19 cellular contexts compared by ENCODE assay signal in genomic region chr6:132731086-132731485, GRCh38. TPM values are rescaled to one million over a fixed set of nuclear protein-coding genes. Genes with fewer than 3 reads are reported as not detected.
"Had no signal": no experiment of that assay in that cellular context is flagged by ENCODE, and none has a peak within 500 bp of the region (broad histone marks: within the 10 kb centered on the region; RNA-seq: fewer than 3 reads in every experiment).

No MANE protein-coding gene starts in this region.

- H3K9me3 Mint-ChIP-seq: activated CD4-positive, alpha-beta T cell treated with anti-CD3 and anti-CD28 coated beads, Interleukin-2, amount 10 ng/mL, durations not matched to agents 7 days and 5 days; activated naive CD4-positive, alpha-beta T cell treated with anti-CD3 and anti-CD28 coated beads for 36 hours; activated T-helper 17 cell treated with anti-CD3 and anti-CD28 coated beads, Interleukin-2, amount 50 U/mL, for 72 hours; naive thymus-derived CD4-positive, alpha-beta T cell; stimulated activated naive CD8-positive, alpha-beta T cell treated with anti-CD3 and anti-CD28 coated beads, Interleukin-15, Interleukin-2, amounts not matched to agents 100 ng/mL and 50 ng/mL, for 24 hours had no signal

- H3K4me1 ChIP-seq: gastrocnemius medialis, testis had no signal

- H3K4me3 Mint-ChIP-seq: activated CD4-positive, alpha-beta T cell treated with anti-CD3 and anti-CD28 coated beads, Interleukin-2, amount 10 ng/mL, durations not matched to agents 7 days and 5 days; activated naive CD4-positive, alpha-beta T cell treated with anti-CD3 and anti-CD28 coated beads for 36 hours; activated T-helper 17 cell treated with anti-CD3 and anti-CD28 coated beads, Interleukin-2, amount 50 U/mL, for 72 hours; naive thymus-derived CD4-positive, alpha-beta T cell; stimulated activated naive CD8-positive, alpha-beta T cell treated with anti-CD3 and anti-CD28 coated beads, Interleukin-15, Interleukin-2, amounts not matched to agents 100 ng/mL and 50 ng/mL, for 24 hours; T-helper 17 cell had no signal

- H3K27ac Mint-ChIP-seq: activated CD4-positive, alpha-beta T cell treated with anti-CD3 and anti-CD28 coated beads, Interleukin-2, amount 10 ng/mL, durations not matched to agents 7 days and 5 days; activated naive CD4-positive, alpha-beta T cell treated with anti-CD3 and anti-CD28 coated beads for 36 hours; activated T-helper 17 cell treated with anti-CD3 and anti-CD28 coated beads, Interleukin-2, amount 50 U/mL, for 72 hours; naive thymus-derived CD4-positive, alpha-beta T cell; stimulated activated naive CD8-positive, alpha-beta T cell treated with anti-CD3 and anti-CD28 coated beads, Interleukin-15, Interleukin-2, amounts not matched to agents 100 ng/mL and 50 ng/mL, for 24 hours; T-helper 17 cell had no signal

- H3K27me3 Mint-ChIP-seq: activated CD4-positive, alpha-beta T cell treated with anti-CD3 and anti-CD28 coated beads, Interleukin-2, amount 10 ng/mL, durations not matched to agents 7 days and 5 days; activated T-helper 17 cell treated with anti-CD3 and anti-CD28 coated beads, Interleukin-2, amount 50 U/mL, for 72 hours; stimulated activated naive CD8-positive, alpha-beta T cell treated with anti-CD3 and anti-CD28 coated beads, Interleukin-15, Interleukin-2, amounts not matched to agents 100 ng/mL and 50 ng/mL, for 24 hours had no signal

- H3K27me3 ChIP-seq: brain microvascular endothelial cell, dorsolateral prefrontal cortex, gastrocnemius medialis, heart right ventricle, spleen, testis had no signal

- DNase-seq: activated CD4-positive, alpha-beta T cell treated with anti-CD3 and anti-CD28 coated beads, Interleukin-2, amount 10 ng/mL, durations not matched to agents 7 days and 5 days; activated CD4-positive, CD25-positive, alpha-beta regulatory T cell; activated CD8-positive, alpha-beta memory T cell treated with anti-CD3 and anti-CD28 coated beads for 24 hours; activated naive CD4-positive, alpha-beta T cell treated with anti-CD3 and anti-CD28 coated beads for 36 hours; cerebellar nuclear complex; dorsolateral prefrontal cortex; gastrocnemius medialis; heart right ventricle; kidney; lower lobe of right lung; naive thymus-derived CD4-positive, alpha-beta T cell; right cardiac atrium; spleen; T-helper 17 cell; testis had no signal

- H3K36me3 Mint-ChIP-seq: naive thymus-derived CD4-positive, alpha-beta T cell had no signal

- H3K9me3 ChIP-seq: gastrocnemius medialis, heart right ventricle, lower lobe of right lung, spleen, testis had no signal

- FAIRE-seq: endometrium, kidney had no signal

- H3K36me3 ChIP-seq: brain microvascular endothelial cell, gastrocnemius medialis, heart right ventricle, lower lobe of right lung had no signal

- H3K4me3 ChIP-seq: dorsolateral prefrontal cortex, gastrocnemius medialis, heart right ventricle, lower lobe of right lung, spleen, testis had no signal

- ATAC-seq: activated T-helper 17 cell treated with anti-CD3 and anti-CD28 coated beads, Interleukin-2, amount 50 U/mL, for 72 hours; gastrocnemius medialis; heart right ventricle; naive thymus-derived CD4-positive, alpha-beta T cell; right cardiac atrium; T-helper 17 cell had no signal

- H3K27ac ChIP-seq: brain microvascular endothelial cell, dorsolateral prefrontal cortex, gastrocnemius medialis, heart right ventricle, lower lobe of right lung, testis had no signal

RNA-seq across cellular contexts. Expression of gene VNN1, which starts 17.2 kb away (rescaled TPM):
- total RNA-seq: activated CD4-positive, alpha-beta T cell treated with anti-CD3 and anti-CD28 coated beads, Interleukin-2, amount 10 ng/mL, durations not matched to agents 7 days and 5 days; activated naive CD4-positive, alpha-beta T cell treated with anti-CD3 and anti-CD28 coated beads for 36 hours; activated T-helper 17 cell treated with anti-CD3 and anti-CD28 coated beads, Interleukin-2, amount 50 U/mL, for 72 hours had no signal
- polyA plus RNA-seq: naive thymus-derived CD4-positive, alpha-beta T cell had no signal
